ENCODE assay signal across 35 cellular contexts in genomic region chr4:92809381-92809780, GRCh38.
"Had no signal": no experiment of that assay in that cellular context is flagged by ENCODE, and none has a peak within 500 bp of the region (broad histone marks: within the 10 kb centered on the region; RNA-seq: fewer than 3 reads in every experiment).

No MANE protein-coding gene starts in this region.

- DNase-seq: Kasumi-1, MG63, MM.1S, MV-4-11, NCI-H1048, NCI-H1092, NCI-H1092 treated with DMSO at 0.1 percent for 48 hours, NCI-H1105, NCI-H1105 treated with DMSO at 0.1 percent for 48 hours, NCI-H1417, NCI-H1417 treated with DMSO at 0.1 percent for 48 hours, NCI-H1436, NCI-H1436 treated with DMSO at 0.1 percent for 48 hours, NCI-H146, NCI-H1694, NCI-H1694 treated with DMSO at 0.1 percent for 48 hours, NCI-H187, NCI-H187 treated with DMSO at 0.1 percent for 48 hours, NCI-H1930, NCI-H2029, NCI-H2029 treated with DMSO at 0.1 percent for 48 hours, NCI-H2081, NCI-H2081 treated with DMSO at 0.1 percent for 48 hours, NCI-H2107, NCI-H2171, NCI-H2171 treated with DMSO at 0.1 percent for 48 hours, NCI-H2227 treated with DMSO at 0.1 percent for 48 hours, NCI-H226, NCI-H446, NCI-H446 treated with DMSO at 0.1 percent for 48 hours, NCI-H510A, NCI-H510A treated with DMSO at 0.1 percent for 48 hours, NCI-H524, NCI-H524 treated with DMSO at 0.1 percent for 48 hours, NCI-H526 had no signal

- H3K27me3 ChIP-seq: MG63 had no signal

- H3K36me3 ChIP-seq: MG63 had no signal

- H3K9me3 ChIP-seq: MG63 had no signal

- H3K4me3 ChIP-seq: MG63 had no signal
